Comparison of ENCODE assay signal across 16 cellular contexts in the genomic region with DNA sequence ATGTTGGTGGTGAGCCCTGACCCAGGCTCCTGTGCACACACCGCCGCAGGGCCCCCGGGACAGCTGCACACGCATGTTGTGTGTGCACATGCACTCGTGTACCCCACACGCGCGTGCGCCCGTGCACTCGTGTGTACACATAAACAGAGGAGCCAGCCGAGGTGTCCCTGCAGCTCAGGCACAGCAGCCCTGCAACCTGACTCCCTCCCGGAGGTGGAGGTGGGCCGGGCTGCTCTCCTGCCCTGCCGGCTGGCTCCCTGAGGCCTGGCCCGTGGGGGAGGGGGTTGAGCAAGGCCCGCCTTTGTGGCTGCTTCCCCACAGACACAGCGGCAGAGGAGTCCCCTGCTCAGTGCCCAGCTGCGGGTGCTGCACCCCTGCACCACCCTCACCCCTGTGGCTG. TPM values are rescaled to one million over a fixed set of nuclear protein-coding genes. Genes with fewer than 3 reads are reported as not detected.
A peak's percentile ranks its signal among the peaks of the same experiment; 100 is the strongest.
DNase-seq lines count a peak whose midpoint lies in the region; ATAC-seq, FAIRE-seq and TF ChIP-seq lines count a peak whose summit lies in the region.
"Had no signal": no experiment of that assay in that cellular context is flagged by ENCODE, and none has a peak within 500 bp of the region (broad histone marks: within the 10 kb centered on the region; RNA-seq: fewer than 3 reads in every experiment).

No MANE protein-coding gene starts in this region.

- H3K36me3 Mint-ChIP-seq in endodermal cell (ENCODE audit: low read depth), result no peaks in the 10 kb centered on the region
- H3K36me3 Mint-ChIP-seq: stimulated activated memory B cell treated with anti-CD40 and anti-IgM and Interleukin-4, amounts not matched to agents 10 μg/mL and 1 μg/mL and 100 μg/mL, for 72 hours had no signal

- H3K9ac ChIP-seq in endodermal cell (ENCODE audit: extremely low read depth, low read length, poor library complexity, severe bottlenecking), result no peak overlapping the region
- H3K9ac ChIP-seq: BLaER1 treated with 17β-estradiol and CSF1 and Interleukin-3, amounts not matched to agents 10 nM and 100 nM had no signal

- H3K27ac Mint-ChIP-seq in endodermal cell, result no peak overlapping the region
- H3K27ac Mint-ChIP-seq: stimulated activated memory B cell treated with anti-CD40 and anti-IgM and Interleukin-4, amounts not matched to agents 10 μg/mL and 1 μg/mL and 100 μg/mL, for 72 hours had no signal

- DNase-seq in ELF-1 (ENCODE audit: low read depth, low spot score) (peak; percentile 74), NCI-H2107 (lab: John Stamatoyannopoulos, UW) (peak; percentile 40), endodermal cell (peak; percentile 87), pancreas (peak; percentile 45 to 87 (median 66)), A673 (ENCODE audit: low spot score) (no peak), NCI-H82 (lab: John Stamatoyannopoulos, UW) (no peak), GM19240 (ENCODE audit: insufficient read length, low spot score) (no peak), GM10248 (ENCODE audit: extremely low spot score) (no peak)
- DNase-seq: hypothalamus, mesenchymal stem cell, NCI-H2081 treated with DMSO at 0.1 percent for 48 hours, T-helper 9 cell had no signal

- WGBS in endodermal cell (ENCODE audit: insufficient coverage in 1 of 2, insufficient read length in 1 of 2), 2 experiments, result 35 to 69% methylated on average over 5 to 19 of the region's 19 CpGs
- 16 to 27% methylated on average over 15 to 19 of the region's 19 CpGs for WGBS in pancreas, 2 donors

- no peaks in the 10 kb centered on the region for H3K9me3 Mint-ChIP-seq in endodermal cell
- H3K9me3 Mint-ChIP-seq: stimulated activated memory B cell treated with anti-CD40 and anti-IgM and Interleukin-4, amounts not matched to agents 10 μg/mL and 1 μg/mL and 100 μg/mL, for 72 hours had no signal

- intact Hi-C loops in pancreas (cut with DNase I) (no loop called here), A673 (cut with micrococcal nuclease; ENCODE audit: unreplicated experiment) (no loop called here)

- H3K4me3 ChIP-seq in endodermal cell (ENCODE audit: low read length), result no peak overlapping the region
- peak overlapping the region in 2 of 4 donors; percentile 13 to 42 for H3K4me3 ChIP-seq in pancreas
- H3K4me3 ChIP-seq in A673 (ENCODE audit: low read depth, low read length, poor library complexity, severe bottlenecking), result no peak overlapping the region
- H3K4me3 ChIP-seq: BLaER1 treated with 17β-estradiol and CSF1 and Interleukin-3, amounts not matched to agents 10 nM and 100 nM had no signal

- no TSS peak for BruUV-seq in A673 (replicated peaks; lab: Mats Ljungman, UMichigan)

- H3K27me3 ChIP-seq in endodermal cell (ENCODE audit: control insufficient read depth, insufficient read depth, low read length, poor library complexity, severe bottlenecking) (peaks cover 9% of the 10 kb centered on the region), pancreas (no peaks in the 10 kb centered on the region), A673 (replicated peaks; ENCODE audit: insufficient read depth, low read depth, low read length, poor library complexity) (peaks cover 16% of the 10 kb centered on the region)
- H3K27me3 ChIP-seq: BLaER1 treated with 17β-estradiol and CSF1 and Interleukin-3, amounts not matched to agents 10 nM and 100 nM; Peyer's patch had no signal

- H3K27me3 Mint-ChIP-seq in endodermal cell (ENCODE audit: insufficient read depth), result peaks cover 3% of the 10 kb centered on the region

- TF ChIP-seq CTCF in endodermal cell (conservative IDR thresholded peaks at IDR 0.05) (no peak), pancreas (IDR thresholded peaks at IDR 0.05) (no peak), A673 (conservative IDR thresholded peaks at IDR 0.05; ENCODE audit: low read depth, low read length) (no peak), GM10248 (IDR thresholded peaks at IDR 0.05; ENCODE audit: control extremely low read depth, extremely low read depth, low read depth, missing control alignments) (no peak)

- no peak for FAIRE-seq in pancreas (lab: Jason Lieb, UNC)
- FAIRE-seq: endothelial cell of umbilical vein had no signal

- CTCF ChIA-PET in A673 (lab: Charles Lee) (no interaction called here), GM10248 (lab: Yijun Ruan, JAX) (interaction anchor here (1.2 kb wide), 1 partner anchor 73 kb away, joined by 3 read pairs; no protein-coding TSS in a partner anchor)

- H3K27ac ChIP-seq in endodermal cell (ENCODE audit: low read depth, low read length), result no peak overlapping the region
- H3K27ac ChIP-seq in pancreas, result peak overlapping the region; percentile 44 to 85 (median 68)
- H3K27ac ChIP-seq in A673 (ENCODE audit: low read depth, low read length, poor library complexity, severe bottlenecking), result no peak overlapping the region
- H3K27ac ChIP-seq: BLaER1 treated with 17β-estradiol and CSF1 and Interleukin-3, amounts not matched to agents 10 nM and 100 nM had no signal

- peaks cover 15% of the 10 kb centered on the region for H3K4me1 Mint-ChIP-seq in endodermal cell
- H3K4me1 Mint-ChIP-seq: stimulated activated memory B cell treated with anti-CD40 and anti-IgM and Interleukin-4, amounts not matched to agents 10 μg/mL and 1 μg/mL and 100 μg/mL, for 72 hours had no signal

- no peaks in the 10 kb centered on the region for H3K9me3 ChIP-seq in endodermal cell (ENCODE audit: control insufficient read depth, low read length)
- H3K9me3 ChIP-seq in pancreas, result no peaks in the 10 kb centered on the region
- H3K9me3 ChIP-seq in A673 (ENCODE audit: low read depth, low read length, poor library complexity, severe bottlenecking), result no peaks in the 10 kb centered on the region
- H3K9me3 ChIP-seq: BLaER1 treated with 17β-estradiol and CSF1 and Interleukin-3, amounts not matched to agents 10 nM and 100 nM; Peyer's patch had no signal

- ATAC-seq in pancreas, result peak; percentile 50 to 76 (median 64)
- ATAC-seq: stimulated activated memory B cell treated with anti-CD40 and anti-IgM and Interleukin-4, amounts not matched to agents 10 μg/mL and 1 μg/mL and 100 μg/mL, for 72 hours had no signal

- peak overlapping the region; percentile 17 for H3K4me3 Mint-ChIP-seq in endodermal cell
- H3K4me3 Mint-ChIP-seq: stimulated activated memory B cell treated with anti-CD40 and anti-IgM and Interleukin-4, amounts not matched to agents 10 μg/mL and 1 μg/mL and 100 μg/mL, for 72 hours had no signal

- H3K4me1 ChIP-seq in endodermal cell (ENCODE audit: control insufficient read depth, insufficient read depth, low read length), result peaks cover 10% of the 10 kb centered on the region
- peaks cover 10 to 16% (median 14%) of the 10 kb centered on the region in 3 donors for H3K4me1 ChIP-seq in pancreas
- H3K4me1 ChIP-seq in A673 (ENCODE audit: insufficient read depth, low read length, poor library complexity, severe bottlenecking), result no peaks in the 10 kb centered on the region

- POLR2A ChIA-PET in A673 (lab: Charles Lee; ENCODE audit: low non-redundant PET) (no interaction called here), GM10248 (lab: Yijun Ruan, JAX) (no interaction called here)

- H3K36me3 ChIP-seq in endodermal cell (ENCODE audit: control insufficient read depth, insufficient read depth, low read length), result no peaks in the 10 kb centered on the region
- no peaks in the 10 kb centered on the region for H3K36me3 ChIP-seq in pancreas
- no peaks in the 10 kb centered on the region for H3K36me3 ChIP-seq in A673 (ENCODE audit: insufficient read depth, low read length, poor library complexity, severe bottlenecking)
- H3K36me3 ChIP-seq: BLaER1 treated with 17β-estradiol and CSF1 and Interleukin-3, amounts not matched to agents 10 nM and 100 nM; Peyer's patch had no signal

RNA-seq across cellular contexts. Expression of gene RBBP8NL, which starts 0.7 kb away (rescaled TPM):
- total RNA-seq in endodermal cell (under 1 TPM in 1 of 2 donors, not detected in 1; 0.40 TPM), pancreas (1 to 10 TPM in 3 of 6 donors, under 1 TPM in 3; 0.66 to 2.5 (median 1.0) TPM), A673 (2021) (not detected in 2 replicates)
- 0.07 TPM for polyA plus RNA-seq in endodermal cell (2013, experiment 1 of 2)
- polyA plus RNA-seq in endodermal cell (2013, experiment 2 of 2), result 0.25 TPM
- 1 to 10 TPM; 2.0 to 4.8 TPM for polyA plus RNA-seq in pancreas
- total RNA-seq: endothelial cell of umbilical vein had no signal
- polyA plus RNA-seq: endothelial cell of umbilical vein had no signal

RNA-seq across cellular contexts. Expression of gene CABLES2, which starts 19.6 kb away (rescaled TPM):
- total RNA-seq in endodermal cell (10 to 100 TPM; 10.4 to 15.6 TPM), pancreas (1 to 10 TPM; 1.4 to 2.3 (median 1.9) TPM), A673 (2021) (11.8 and 14.1 TPM in 2 replicates)
- polyA plus RNA-seq in endodermal cell (2013, experiment 1 of 2), result 13.5 TPM
- polyA plus RNA-seq in endodermal cell (2013, experiment 2 of 2), result 13.0 TPM
- 1 to 10 TPM; 1.5 to 2.9 TPM for polyA plus RNA-seq in pancreas

RNA-seq across cellular contexts. Expression of gene RPS21, which starts 39.8 kb away (rescaled TPM):
- total RNA-seq in endodermal cell (1,000 to 10,000 TPM; 1,288 to 1,382 TPM), pancreas (1,000 to 10,000 TPM in 2 of 6 donors, 100 to 1,000 TPM in 4; 662 to 1,102 (median 850) TPM), A673 (2021) (1,502 and 1,506 TPM in 2 replicates)
- 1,213 TPM for polyA plus RNA-seq in endodermal cell (2013, experiment 1 of 2)
- 1,212 TPM for polyA plus RNA-seq in endodermal cell (2013, experiment 2 of 2)
- 1,000 to 10,000 TPM; 2,124 to 2,141 TPM for polyA plus RNA-seq in pancreas

RNA-seq across cellular contexts. Expression of gene GATA5, which starts 49.1 kb away (rescaled TPM):
- 1 to 10 TPM; 2.5 to 6.7 TPM for total RNA-seq in endodermal cell
- 0.75 TPM for polyA plus RNA-seq in endodermal cell (2013, experiment 1 of 2)
- polyA plus RNA-seq in endodermal cell (2013, experiment 2 of 2), result 0.75 TPM
- total RNA-seq in pancreas, result under 1 TPM in 1 of 6 donors, not detected in 5; 0.34 TPM
- polyA plus RNA-seq in pancreas, result under 1 TPM; 0.02 to 0.15 TPM
- total RNA-seq in A673 (2021), result not detected in 2 replicates
- total RNA-seq: endothelial cell of umbilical vein had no signal
- polyA plus RNA-seq: endothelial cell of umbilical vein had no signal

RNA-seq across cellular contexts. Expression of gene LAMA5, which starts 59.6 kb away (rescaled TPM):
- total RNA-seq in endodermal cell, result 100 to 1,000 TPM; 315 to 369 TPM
- polyA plus RNA-seq in endodermal cell (2013, experiment 1 of 2), result 95.9 TPM
- polyA plus RNA-seq in endodermal cell (2013, experiment 2 of 2), result 89.1 TPM
- total RNA-seq in pancreas, result 10 to 100 TPM; 43.6 to 89.5 (median 59.4) TPM
- 100 to 1,000 TPM; 259 to 344 TPM for polyA plus RNA-seq in pancreas
- total RNA-seq in A673 (2021), result 4.2 and 13.2 TPM in 2 replicates

Comparison
In these comparisons a context has a peak if more than half of its experiments do, and no peak if none do; other contexts are left out.
1. DNase-seq: peak in ELF-1 (single experiment), NCI-H2107 (single experiment), endodermal cell (single experiment) and pancreas (6 of 6); none in A673 (single experiment), NCI-H82 (single experiment), GM19240 (single experiment) and GM10248 (single experiment).
2. H3K27ac ChIP-seq: peak in pancreas (4 of 4); none in endodermal cell (single experiment) and A673 (single experiment).